1 cellular context compared by ENCODE assay signal in genomic region chr1:236853916-236854601, GRCh38.
TF ChIP-seq lines count a peak whose summit lies in the region.

No MANE protein-coding gene starts in this region.

TF ChIP-seq in SK-N-SH treated with all-trans-retinoic acid at 6 μM for 48 hours, 23 proteins besides CTCF, POLR2A, EP300 and RAD21 (continued from another document):
- TF ChIP-seq POU6F1 (CRISPR knock-in tag; IDR thresholded peaks at IDR 0.05; ENCODE audit: borderline replicate concordance, low read depth) = no peak
- TF ChIP-seq PPARA (CRISPR knock-in tag; IDR thresholded peaks at IDR 0.05; ENCODE audit: borderline replicate concordance) = no peak
- no peak for TF ChIP-seq CREB5 (CRISPR knock-in tag; IDR thresholded peaks at IDR 0.05; ENCODE audit: low read depth)
- TF ChIP-seq TOX (CRISPR knock-in tag; IDR thresholded peaks at IDR 0.05; ENCODE audit: borderline replicate concordance) = no peak
